Comparison of ENCODE assay signal across 18 cellular contexts in genomic region chr1:40606978-40607377, GRCh38.
"Had no signal": no experiment of that assay in that cellular context is flagged by ENCODE, and none has a peak within 500 bp of the region (broad histone marks: within the 10 kb centered on the region; RNA-seq: fewer than 3 reads in every experiment).

No MANE protein-coding gene starts in this region.

- H3K27ac Mint-ChIP-seq: immature natural killer cell, natural killer cell, progenitor cell of endocrine pancreas had no signal

- ATAC-seq: foreskin keratinocyte, natural killer cell, sciatic nerve had no signal

- H3K36me3 ChIP-seq: ovary, spleen, stomach, thoracic aorta, transverse colon had no signal

- H3K27ac ChIP-seq: foreskin keratinocyte, ovary, spleen, stomach, thoracic aorta, transverse colon had no signal

- H3K27me3 ChIP-seq: foreskin keratinocyte, ovary, spleen, transverse colon had no signal

- H3K4me1 ChIP-seq: foreskin keratinocyte, spleen, stomach, transverse colon had no signal

- H3K9me3 Mint-ChIP-seq: immature natural killer cell, natural killer cell, neural crest cell had no signal

- H3K4me3 Mint-ChIP-seq: immature natural killer cell, natural killer cell, neural crest cell had no signal

- DNase-seq: cerebellar nuclear complex; dermis blood vessel endothelial cell; foreskin keratinocyte; immature natural killer cell; natural killer cell; ovary; spleen; stimulated activated CD4-positive, alpha-beta T cell treated with anti-CD3 and anti-CD28 coated beads, Interleukin-15, amount 100 ng/mL, for 24 hours; stimulated activated CD4-positive, alpha-beta T cell treated with anti-CD3 and anti-CD28 coated beads, Interleukin-1b, Interleukin-23, amount 100 ng/mL, for 48 hours; stimulated activated CD4-positive, alpha-beta T cell treated with anti-CD3 and anti-CD28 coated beads, Interleukin-4, amount 100 ng/mL, for 4 hours; stimulated activated naive CD4-positive, alpha-beta T cell; stomach; substantia nigra; transverse colon had no signal

- H3K4me1 Mint-ChIP-seq: immature natural killer cell, natural killer cell, neural crest cell had no signal

- H3K9me3 ChIP-seq: ovary, spleen, stomach, thoracic aorta, transverse colon had no signal

- H3K4me3 ChIP-seq: ovary, spleen, stomach, thoracic aorta, transverse colon had no signal

- H3K36me3 Mint-ChIP-seq: immature natural killer cell, natural killer cell had no signal
